Comparison of ENCODE assay signal across 9 cellular contexts in the genomic region with DNA sequence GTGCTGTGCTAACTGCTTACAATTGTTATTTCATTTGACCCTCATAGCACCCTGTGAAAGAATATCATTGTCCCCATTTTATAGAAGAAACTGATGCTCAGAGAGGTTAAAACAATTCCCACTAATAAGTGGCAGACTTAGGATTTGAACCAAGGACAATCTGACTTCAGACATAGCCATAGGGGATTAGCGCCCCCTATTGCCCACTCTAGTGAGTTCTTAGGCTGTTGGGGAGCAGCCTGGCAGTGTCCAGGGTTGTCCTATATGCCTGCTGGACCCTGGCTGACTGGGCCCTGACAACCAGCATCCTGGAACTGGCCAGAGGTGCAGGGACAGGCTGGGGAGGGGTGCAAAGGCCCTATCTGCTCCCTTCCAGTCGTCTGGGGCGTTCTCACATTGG. TPM values are rescaled to one million over a fixed set of nuclear protein-coding genes. Genes with fewer than 3 reads are reported as not detected.
A peak's percentile ranks its signal among the peaks of the same experiment; 100 is the strongest.
DNase-seq lines count a peak whose midpoint lies in the region; ATAC-seq and TF ChIP-seq lines count a peak whose summit lies in the region.
"Had no signal": no experiment of that assay in that cellular context is flagged by ENCODE, and none has a peak within 500 bp of the region (broad histone marks: within the 10 kb centered on the region; RNA-seq: fewer than 3 reads in every experiment).

No MANE protein-coding gene starts in this region.

- no peaks in the 10 kb centered on the region for H3K4me1 ChIP-seq in endodermal cell (ENCODE audit: control insufficient read depth, insufficient read depth, low read length)

- DNase-seq in 8988T (peak; percentile 40), EH (ENCODE audit: low read depth) (peak; percentile 47), NCI-H82 treated with DMSO at 0.1 percent for 48 hours (lab: John Stamatoyannopoulos, UW; ENCODE audit: unreplicated experiment) (peak; percentile 14), endodermal cell (peak; percentile 85), amygdala (lab: John Stamatoyannopoulos, UW) (no peak), COLO829 (ENCODE audit: low spot score) (no peak)
- DNase-seq: NCI-H1048 had no signal

- H3K27me3 ChIP-seq in endodermal cell (ENCODE audit: control insufficient read depth, insufficient read depth, low read length, poor library complexity, severe bottlenecking) = no peaks in the 10 kb centered on the region

- no peaks in the 10 kb centered on the region for H3K36me3 Mint-ChIP-seq in endodermal cell (ENCODE audit: low read depth)

- no peaks in the 10 kb centered on the region for H3K9me3 Mint-ChIP-seq in endodermal cell

- TF ChIP-seq CTCF in endodermal cell (conservative IDR thresholded peaks at IDR 0.05) = peak; percentile 83

- no peak for ATAC-seq in HG02973 (IDR thresholded peaks at IDR 0.05; ENCODE audit: unreplicated experiment)
- ATAC-seq in GM21381 (IDR thresholded peaks at IDR 0.05; ENCODE audit: unreplicated experiment) = no peak

- H3K36me3 ChIP-seq in endodermal cell (ENCODE audit: control insufficient read depth, insufficient read depth, low read length) = no peaks in the 10 kb centered on the region

- no peak overlapping the region for H3K9ac ChIP-seq in endodermal cell (ENCODE audit: extremely low read depth, low read length, poor library complexity, severe bottlenecking)

- H3K27ac ChIP-seq in endodermal cell (ENCODE audit: low read depth, low read length) = no peak overlapping the region

- no peaks in the 10 kb centered on the region for H3K9me3 ChIP-seq in endodermal cell (ENCODE audit: control insufficient read depth, low read length)

- 37% methylated on average over 3 of the region's 3 CpGs; no CpG with 5 or more reads in 1 of the 2 experiments for WGBS in endodermal cell (ENCODE audit: insufficient coverage in 1 of 2, insufficient read length in 1 of 2), 2 experiments

- no peak overlapping the region for H3K4me3 Mint-ChIP-seq in endodermal cell

- no peaks in the 10 kb centered on the region for H3K4me1 Mint-ChIP-seq in endodermal cell

- H3K27ac Mint-ChIP-seq in endodermal cell = no peak overlapping the region

- no peak overlapping the region for H3K4me3 ChIP-seq in endodermal cell (ENCODE audit: low read length)

- no peaks in the 10 kb centered on the region for H3K27me3 Mint-ChIP-seq in endodermal cell (ENCODE audit: insufficient read depth)

RNA-seq across cellular contexts. Expression of gene DPH3, which starts 15.4 kb away (rescaled TPM):
- 10 to 100 TPM; 34.5 to 36.4 TPM for total RNA-seq in endodermal cell
- polyA plus RNA-seq in endodermal cell (2013, experiment 1 of 2) = 35.0 TPM
- 35.4 TPM for polyA plus RNA-seq in endodermal cell (2013, experiment 2 of 2)

RNA-seq across cellular contexts. Expression of gene OXNAD1, which starts 15.7 kb away (rescaled TPM):
- 10 to 100 TPM; 16.1 to 22.4 TPM for total RNA-seq in endodermal cell
- 13.1 TPM for polyA plus RNA-seq in endodermal cell (2013, experiment 1 of 2)
- polyA plus RNA-seq in endodermal cell (2013, experiment 2 of 2) = 14.6 TPM

Comparison
In these comparisons a context has a peak if more than half of its experiments do, and no peak if none do; other contexts are left out.
1. DNase-seq: peak in 8988T (single experiment), EH (single experiment), NCI-H82 treated with DMSO at 0.1 percent for 48 hours (single experiment) and endodermal cell (single experiment); none in amygdala (0 of 56) and COLO829 (single experiment).